Comparison of ENCODE assay signal across 9 cellular contexts in genomic region chr4:169070071-169070894, GRCh38.
DNase-seq lines count a peak whose midpoint lies in the region; ATAC-seq and TF ChIP-seq lines count a peak whose summit lies in the region.
"Had no signal": no experiment of that assay in that cellular context is flagged by ENCODE, and none has a peak within 500 bp of the region (broad histone marks: within the 10 kb centered on the region; RNA-seq: fewer than 3 reads in every experiment).

No MANE protein-coding gene starts in this region.

- H3K27me3 Mint-ChIP-seq in type B pancreatic cell, result no peaks in the 10 kb centered on the region

- peak; percentile 74 for DNase-seq in SIG-M5 treated with dmso at 0.1 percent for 504 hours (lab: John Stamatoyannopoulos, UW; ENCODE audit: unreplicated experiment)
- DNase-seq in SIG-M5 (lab: John Stamatoyannopoulos, UW), result no peak
- peak; percentile 95 for DNase-seq in iris pigment epithelial cell (ENCODE audit: low read depth)
- peak; percentile 72 for DNase-seq in type B pancreatic cell (ENCODE audit: extremely low spot score, unreplicated experiment)
- DNase-seq in dorsolateral prefrontal cortex, result no peak
- no peak for DNase-seq in hippocampal formation (lab: John Stamatoyannopoulos, UW)
- DNase-seq: DND-41 had no signal

- ATAC-seq in GM19452 (IDR thresholded peaks at IDR 0.05; ENCODE audit: unreplicated experiment), result no peak

- TF ChIP-seq CTCF in VCaP (conservative IDR thresholded peaks at IDR 0.05) (no peak), type B pancreatic cell (conservative IDR thresholded peaks at IDR 0.05) (no peak), dorsolateral prefrontal cortex (IDR thresholded peaks at IDR 0.05 in 54 of 56, conservative IDR thresholded peaks at IDR 0.05 in 2 of 56; ENCODE audit: low read depth in 1 of 56, partially characterized antibody in 56 of 56) (no peak)

- peaks cover 18% of the 10 kb centered on the region for H3K4me1 Mint-ChIP-seq in type B pancreatic cell (ENCODE audit: unreplicated experiment)

- no peak overlapping the region for H3K4me3 ChIP-seq in dorsolateral prefrontal cortex

- peaks cover 5% of the 10 kb centered on the region for H3K9me3 Mint-ChIP-seq in type B pancreatic cell

- H3K36me3 Mint-ChIP-seq in type B pancreatic cell, result no peaks in the 10 kb centered on the region

- peak overlapping the region; percentile 100 for H3K27ac ChIP-seq in VCaP
- peak overlapping the region in 3 of 59 donors; percentile 12 to 64 (median 26) for H3K27ac ChIP-seq in dorsolateral prefrontal cortex

- peak overlapping the region; percentile 93 for H3K27ac Mint-ChIP-seq in type B pancreatic cell

- peak overlapping the region; percentile 69 for H3K4me3 Mint-ChIP-seq in type B pancreatic cell

- no peaks in the 10 kb centered on the region for H3K27me3 ChIP-seq in dorsolateral prefrontal cortex

- intact Hi-C loops in dorsolateral prefrontal cortex (cut with DNase I), result no loop called here

Comparison
In these comparisons a context has a peak if more than half of its experiments do, and no peak if none do; other contexts are left out.
1. DNase-seq: peak in SIG-M5 treated with dmso at 0.1 percent for 504 hours (single experiment), iris pigment epithelial cell (single experiment) and type B pancreatic cell (single experiment); none in SIG-M5 (single experiment), dorsolateral prefrontal cortex (0 of 10) and hippocampal formation (0 of 2).